In genomic region chr15:44711089-44711355, GRCh38 we compare ENCODE assay signal across 8 cellular contexts. TPM values are rescaled to one million over a fixed set of nuclear protein-coding genes. Genes with fewer than 3 reads are reported as not detected.
DNase-seq lines count a peak whose midpoint lies in the region; ATAC-seq, FAIRE-seq and TF ChIP-seq lines count a peak whose summit lies in the region.

PATL2 (minus strand) TSS chr15:44711323; CDS start chr15:44676490, 34,833 bp downstream.

- H3K9me1 ChIP-seq in endothelial cell of umbilical vein (replicated peaks; ENCODE audit: control insufficient read depth, extremely low read depth, insufficient read depth, low read length): no peaks in the 10 kb centered on the region

- no peaks in the 10 kb centered on the region for H3K27me3 ChIP-seq in CD8-positive, alpha-beta T cell (ENCODE audit: insufficient read depth, low read length)
- H3K27me3 ChIP-seq in PC-9 (ENCODE audit: insufficient read depth, low read depth) (no peaks in the 10 kb centered on the region), endothelial cell of umbilical vein (ENCODE audit: control insufficient read depth in 2 of 2, insufficient read depth in 2 of 2, low read length in 2 of 2) (no peaks in the 10 kb centered on the region)

- H3K4me1 Mint-ChIP-seq in CD8-positive, alpha-beta T cell (ENCODE audit: low read depth): peaks cover 51% of the 10 kb centered on the region
- H3K4me1 Mint-ChIP-seq in osteocyte (ENCODE audit: unreplicated experiment): peaks cover 39% of the 10 kb centered on the region

- H3K36me3 Mint-ChIP-seq in CD8-positive, alpha-beta T cell: peaks cover 69% of the 10 kb centered on the region
- H3K36me3 Mint-ChIP-seq in osteocyte (ENCODE audit: unreplicated experiment): peaks cover 16% of the 10 kb centered on the region

- CTCF ChIA-PET in CD8-positive, alpha-beta T cell (lab: Charles Lee): interaction anchor here (0.6 to 19.6 kb wide), 16 partner anchors 9 to 82 kb away, joined by 3 to 368 read pairs (median 6); partner anchors contain the start of genes SPG11 and TRIM69
- CTCF ChIA-PET in PC-9 (lab: Charles Lee) (interaction anchor here (0.6 to 1.6 kb wide), 5 partner anchors 15 to 307 kb away, joined by 3 to 4 read pairs (median 3); partner anchors contain the start of gene SPG11), endothelial cell of umbilical vein (lab: Charles Lee) (interaction anchor here (0.6 to 6.8 kb wide), 10 partner anchors 11 to 326 kb away, joined by 3 to 107 read pairs (median 4); partner anchors contain the start of genes SPG11 and TRIM69)

- H2AFZ ChIP-seq in PC-9 (peak within 1 kb of the TSS; percentile 88), endothelial cell of umbilical vein (ENCODE audit: low read depth, low read length) (peak within 1 kb of the TSS; percentile 85)

- H3K27ac ChIP-seq in CD8-positive, alpha-beta T cell (ENCODE audit: low read depth, low read length): peak within 1 kb of the TSS; percentile 98
- H3K27ac ChIP-seq in PC-9: peak within 1 kb of the TSS; percentile 53
- H3K27ac ChIP-seq in endothelial cell of umbilical vein (ENCODE audit: insufficient read depth, low read depth, low read length): peak within 1 kb of the TSS; percentile 92

- H3K27me3 Mint-ChIP-seq in CD8-positive, alpha-beta T cell (ENCODE audit: low read depth): no peaks in the 10 kb centered on the region
- H3K27me3 Mint-ChIP-seq in osteocyte (ENCODE audit: unreplicated experiment): no peaks in the 10 kb centered on the region

- H3F3A ChIP-seq in PC-9 (ENCODE audit: insufficient read depth, low read depth): peaks cover 10% of the 10 kb centered on the region; the same call in 1 of the 2 replicates

- DNase-seq in CD8-positive, alpha-beta T cell: no peak
- DNase-seq in PC-9: no peak
- DNase-seq in endothelial cell of umbilical vein (ENCODE audit: low read depth, low spot score): no peak
- DNase-seq in osteocyte (ENCODE audit: extremely low spot score, unreplicated experiment): no peak
- no peak for DNase-seq in DMS 273 (lab: John Stamatoyannopoulos, UW; ENCODE audit: unreplicated experiment)
- DNase-seq in NCI-H2171 treated with DMSO at 0.1 percent for 48 hours (lab: John Stamatoyannopoulos, UW): no peak

- BruUV-seq in PC-9 (replicated peaks; lab: Mats Ljungman, UMichigan) (no TSS peak), endothelial cell of umbilical vein (replicated peaks; lab: Mats Ljungman, UMichigan) (no TSS peak)

- peak within 1 kb of the TSS; percentile 97 for H3K9ac ChIP-seq in endothelial cell of umbilical vein (replicated peaks; ENCODE audit: extremely low read depth, insufficient read depth, low read length)

- TF ChIP-seq POLR2A in endothelial cell of umbilical vein (IDR thresholded peaks at IDR 0.05; ENCODE audit: low read depth, low read length): no peak

- peaks cover 30% of the 10 kb centered on the region for H3K4me1 ChIP-seq in CD8-positive, alpha-beta T cell (ENCODE audit: insufficient read depth, low read length)
- H3K4me1 ChIP-seq in PC-9 (replicated peaks; ENCODE audit: insufficient read depth): peaks cover 23% of the 10 kb centered on the region
- peaks cover 4% of the 10 kb centered on the region for H3K4me1 ChIP-seq in endothelial cell of umbilical vein (ENCODE audit: control insufficient read depth, extremely low read depth, insufficient read depth, low read length)

- H3K9me3 ChIP-seq in CD8-positive, alpha-beta T cell (ENCODE audit: low read length): no peaks in the 10 kb centered on the region
- H3K9me3 ChIP-seq in PC-9 (ENCODE audit: insufficient read depth, low read depth) (no peaks in the 10 kb centered on the region), endothelial cell of umbilical vein (replicated peaks; ENCODE audit: control insufficient read depth, insufficient read depth, low read length) (no peaks in the 10 kb centered on the region)

- no peaks in the 10 kb centered on the region for H3K9me3 Mint-ChIP-seq in CD8-positive, alpha-beta T cell
- no peaks in the 10 kb centered on the region for H3K9me3 Mint-ChIP-seq in osteocyte (ENCODE audit: unreplicated experiment)

- intact Hi-C loops in CD8-positive, alpha-beta T cell (cut with DNase I, micrococcal nuclease): loop anchor here (1.0 to 5.0 kb wide), 4 partner anchors 20 to 174 kb away; partner anchors contain the start of genes SPG11 (in 2 of the 2) and EIF3J (in 1 of the 2)
- intact Hi-C loops in PC-9 (cut with micrococcal nuclease; ENCODE audit: unreplicated experiment): loop anchor here (1.0 kb wide), 2 partner anchors 15 to 48 kb away; partner anchors contain the start of gene SPG11
- intact Hi-C loops in endothelial cell of umbilical vein (cut with micrococcal nuclease): loop anchor here (1.0 to 10.0 kb wide), 3 partner anchors 48 to 484 kb away; partner anchors contain the start of gene SPG11

- FAIRE-seq in endothelial cell of umbilical vein (lab: Jason Lieb, UNC): no peak

- H3K79me2 ChIP-seq in PC-9 (ENCODE audit: low read depth) (peaks cover 41% of the 10 kb centered on the region), endothelial cell of umbilical vein (ENCODE audit: control insufficient read depth, insufficient read depth, low read length) (peaks cover 44% of the 10 kb centered on the region)

- no peaks in the 10 kb centered on the region for H3K9me2 ChIP-seq in PC-9 (ENCODE audit: insufficient read depth)

- no peak for ATAC-seq in CD8-positive, alpha-beta T cell
- ATAC-seq in GM21390 (IDR thresholded peaks at IDR 0.05; ENCODE audit: unreplicated experiment) (no peak), HG02571 (IDR thresholded peaks at IDR 0.05; ENCODE audit: unreplicated experiment) (no peak)

- H4K20me1 ChIP-seq in PC-9 (ENCODE audit: insufficient read depth) (no peaks in the 10 kb centered on the region), endothelial cell of umbilical vein (replicated peaks; ENCODE audit: control insufficient read depth, extremely low read depth, insufficient read depth, low read length) (peaks cover 5% of the 10 kb centered on the region)

- peak within 1 kb of the TSS; percentile 100 for H3K27ac Mint-ChIP-seq in CD8-positive, alpha-beta T cell
- peak within 1 kb of the TSS; percentile 100 for H3K27ac Mint-ChIP-seq in osteocyte (ENCODE audit: unreplicated experiment)

- H3K4me3 ChIP-seq in CD8-positive, alpha-beta T cell (ENCODE audit: low read depth, low read length): peak within 1 kb of the TSS; percentile 99
- peak within 1 kb of the TSS; percentile 94 for H3K4me3 ChIP-seq in PC-9
- peak within 1 kb of the TSS; percentile 79 to 96 (median 87) for H3K4me3 ChIP-seq in endothelial cell of umbilical vein (replicated peaks in 1 of 3; ENCODE audit: insufficient read depth in 1 of 3, low read depth in 1 of 3, low read length in 3 of 3)

- POLR2A ChIA-PET in CD8-positive, alpha-beta T cell (lab: Charles Lee): interaction anchor here (0.8 to 31.6 kb wide), 14 partner anchors 8 to 174 kb away, joined by 3 to 1993 read pairs (median 6); partner anchors contain the start of genes EIF3J, SPG11 and TRIM69
- POLR2A ChIA-PET in PC-9 (lab: Charles Lee; ENCODE audit: unreplicated experiment) (interaction anchor here (1.0 to 1.2 kb wide), 2 partner anchors 18 to 48 kb away, joined by 5 to 7 read pairs; partner anchors contain the start of gene SPG11), endothelial cell of umbilical vein (lab: Charles Lee) (interaction anchor here (0.6 to 5.3 kb wide), 10 partner anchors 9 to 48 kb away, joined by 3 to 63 read pairs (median 6); partner anchors contain the start of genes SPG11 and TRIM69)

- dilution Hi-C loops in endothelial cell of umbilical vein (cut with MboI; ENCODE audit: extremely low pct_ligation_motif_present, low sequenced_read_pairs): no loop called here

- H3K4me2 ChIP-seq in PC-9 (peak within 1 kb of the TSS; percentile 93), endothelial cell of umbilical vein (ENCODE audit: insufficient read depth, low read length) (peak within 1 kb of the TSS; percentile 96)

- H3K4me3 Mint-ChIP-seq in CD8-positive, alpha-beta T cell: peak within 1 kb of the TSS; percentile 100
- peak within 1 kb of the TSS; percentile 92 for H3K4me3 Mint-ChIP-seq in osteocyte (ENCODE audit: unreplicated experiment)

- no peak for TF ChIP-seq CTCF in CD8-positive, alpha-beta T cell (IDR thresholded peaks at IDR 0.05)
- no peak for TF ChIP-seq CTCF in PC-9 (conservative IDR thresholded peaks at IDR 0.05)
- TF ChIP-seq CTCF in endothelial cell of umbilical vein (IDR thresholded peaks at IDR 0.05; ENCODE audit: extremely low read depth in 1 of 2, insufficient read depth in 1 of 2, low read depth in 1 of 2, low read length in 2 of 2): no peak
- TF ChIP-seq CTCF in osteocyte (IDR thresholded peaks at IDR 0.05): no peak

- peaks cover 19% of the 10 kb centered on the region for H3K36me3 ChIP-seq in CD8-positive, alpha-beta T cell (ENCODE audit: insufficient read depth, low read length)
- H3K36me3 ChIP-seq in PC-9 (ENCODE audit: low read depth) (no peaks in the 10 kb centered on the region; the same call in 1 of the 2 replicates), endothelial cell of umbilical vein (ENCODE audit: control insufficient read depth in 2 of 2, extremely low read depth in 1 of 2, insufficient read depth in 2 of 2, low read length in 2 of 2) (peaks cover 4 to 8% of the 10 kb centered on the region in 2 experiments)

TF ChIP-seq in endothelial cell of umbilical vein, 7 proteins besides CTCF, POLR2A, EP300 and RAD21:
- TF ChIP-seq EZH2 (IDR thresholded peaks at IDR 0.05; ENCODE audit: borderline replicate concordance, low read depth, low read length, severe bottlenecking): no peak
- peak; percentile 60 for TF ChIP-seq GATA2 (IDR thresholded peaks at IDR 0.05; ENCODE audit: insufficient read depth, insufficient read length, low read depth, low read length)
- TF ChIP-seq, protein P1, sequence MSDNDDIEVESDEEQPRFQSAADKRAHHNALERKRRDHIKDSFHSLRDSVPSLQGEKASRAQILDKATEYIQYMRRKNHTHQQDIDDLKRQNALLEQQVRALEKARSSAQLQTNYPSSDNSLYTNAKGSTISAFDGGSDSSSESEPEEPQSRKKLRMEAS (IDR thresholded peaks at IDR 0.05; ENCODE audit: insufficient read depth, insufficient read length): no peak

RNA-seq across cellular contexts. Expression of gene PATL2, which starts in this region (rescaled TPM):
- total RNA-seq in CD8-positive, alpha-beta T cell: 10 to 100 TPM; 32.8 to 35.7 TPM
- total RNA-seq in PC-9 (2021): 0.61 and 2.0 TPM in 2 replicates
- total RNA-seq in endothelial cell of umbilical vein: 0.42 TPM in 1 of 2 replicates, not detected in the other
- 0.18 and 0.33 TPM in 2 replicates for polyA plus RNA-seq in endothelial cell of umbilical vein
- polyA plus RNA-seq in endothelial cell of umbilical vein (2011; cell fraction: cytosol; rRNA removed): 0.04 and 0.18 TPM in 2 replicates
- polyA plus RNA-seq in endothelial cell of umbilical vein (2011; cell fraction: nucleus; rRNA removed): 0.87 and 1.6 TPM in 2 replicates
- 0.40 and 0.48 TPM in 2 replicates for polyA plus RNA-seq in endothelial cell of umbilical vein (2012)
- polyA minus RNA-seq in endothelial cell of umbilical vein: 0.32 and 0.76 TPM in 2 replicates
- not detected for polyA minus RNA-seq in endothelial cell of umbilical vein (2011; cell fraction: cytosol; rRNA and poly(A)+ RNA removed)
- polyA minus RNA-seq in endothelial cell of umbilical vein (2011; cell fraction: nucleus; rRNA and poly(A)+ RNA removed): 1.3 TPM in 2 replicates
- total RNA-seq in osteocyte: 0.24 and 0.40 TPM in 2 replicates

Comparison
In these comparisons a context has a peak if more than half of its experiments do, and no peak if none do; other contexts are left out.
1. RNA of gene PATL2 (total RNA-seq): 32.8 to 35.7 TPM in CD8-positive, alpha-beta T cell; 0.61 to 2.0 TPM in PC-9, 0.24 to 0.40 TPM in osteocyte and 0.42 TPM in endothelial cell of umbilical vein; every median in the first group is over 10 times any median in the second.
2. Peak in every context shown above with its lines, with median percentiles within 50 percentile points of each other: H3K27ac ChIP-seq and H3K4me3 ChIP-seq.